In the genomic region with DNA sequence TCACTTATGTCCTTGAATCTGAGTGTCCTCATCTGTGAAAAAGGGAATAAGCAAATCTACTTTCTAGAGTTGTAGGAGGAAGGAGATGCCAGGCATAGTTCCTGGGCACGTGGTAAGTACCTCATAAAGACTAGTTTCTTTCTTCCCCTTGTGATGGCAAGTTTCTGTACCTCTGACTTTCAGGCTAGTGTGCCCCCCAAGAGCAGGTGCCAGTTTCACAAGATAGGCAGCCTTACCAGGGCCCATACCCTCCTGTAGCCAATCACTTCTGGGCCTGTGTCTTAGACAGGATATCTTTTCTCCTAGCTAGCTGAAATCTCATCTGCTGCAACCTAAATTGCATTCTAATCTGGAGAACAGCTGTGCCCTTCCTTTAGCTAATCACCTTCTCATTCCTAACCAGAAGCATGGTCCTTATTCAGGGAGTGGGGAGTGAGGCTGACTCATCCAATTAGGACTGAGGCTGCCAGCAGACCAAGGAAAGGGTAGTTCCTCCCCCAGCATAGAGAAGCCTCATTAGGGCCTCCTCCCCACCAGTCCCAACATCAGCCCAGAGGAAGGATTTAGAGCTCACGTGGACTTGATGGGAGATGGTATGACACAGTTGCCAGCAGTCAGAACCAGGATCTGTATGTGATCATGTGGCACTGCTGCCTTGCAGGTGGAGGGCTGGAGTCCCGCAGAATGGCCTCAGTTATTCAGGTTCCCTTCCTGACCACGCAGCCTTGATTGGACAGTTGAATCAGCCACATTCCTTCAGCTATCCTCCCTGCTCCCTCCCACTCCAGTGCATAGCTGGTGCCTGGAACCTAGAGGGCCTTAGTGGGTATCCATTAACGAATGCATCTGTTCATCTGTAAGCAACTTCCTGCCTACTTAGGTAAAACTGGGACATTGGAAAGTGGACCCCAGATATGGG, we compare ENCODE assay signal across 19 cellular contexts. TPM values are rescaled to one million over a fixed set of nuclear protein-coding genes. Genes with fewer than 3 reads are reported as not detected.
DNase-seq lines count a peak whose midpoint lies in the region; ATAC-seq and TF ChIP-seq lines count a peak whose summit lies in the region.
"Had no signal": no experiment of that assay in that cellular context is flagged by ENCODE, and none has a peak within 500 bp of the region (broad histone marks: within the 10 kb centered on the region; RNA-seq: fewer than 3 reads in every experiment).

No MANE protein-coding gene starts in this region.

- TF ChIP-seq CTCF in A673 (conservative IDR thresholded peaks at IDR 0.05; ENCODE audit: low read depth, low read length), result no peak
- TF ChIP-seq CTCF in HEK293 (tag by site-specific recombination; IDR thresholded peaks at IDR 0.05), result no peak

- intact Hi-C loops in A673 (cut with micrococcal nuclease; ENCODE audit: unreplicated experiment), result no loop called here
- intact Hi-C loops in left ventricle myocardium superior (cut with micrococcal nuclease), result no loop called here

- H3K4me3 ChIP-seq in A673 (ENCODE audit: low read depth, low read length, poor library complexity, severe bottlenecking), result no peak overlapping the region
- H3K4me3 ChIP-seq in HEK293 (ENCODE audit: low read depth, low read length), result no peak overlapping the region
- no peak overlapping the region for H3K4me3 ChIP-seq in SJCRH30
- H3K4me3 ChIP-seq: adrenal gland had no signal

- no peaks in the 10 kb centered on the region for H3K9me3 ChIP-seq in A673 (ENCODE audit: low read depth, low read length, poor library complexity, severe bottlenecking)
- no peaks in the 10 kb centered on the region for H3K9me3 ChIP-seq in HEK293 (ENCODE audit: control insufficient read depth, insufficient read depth, low read depth, low read length)
- no peaks in the 10 kb centered on the region for H3K9me3 ChIP-seq in SJCRH30 (replicated peaks)
- H3K9me3 ChIP-seq: adrenal gland had no signal

- H3K27me3 ChIP-seq in A673 (replicated peaks; ENCODE audit: insufficient read depth, low read depth, low read length, poor library complexity) (peaks cover 12% of the 10 kb centered on the region), SJCRH30 (0 out of 2 replicates have a peak, but pooled peaks cover 2% of the 10 kb centered on the region)

- POLR2A ChIA-PET in A673 (lab: Charles Lee; ENCODE audit: low non-redundant PET), result interaction anchor here (0.5 kb wide), 1 partner anchor 284 kb away, joined by 3 read pairs; no protein-coding TSS in a partner anchor
- POLR2A ChIA-PET in HEK293 (lab: Yijun Ruan, JAX), result interaction anchor here (1.4 kb wide), 1 partner anchor 283 kb away, joined by 3 read pairs; the partner anchor contains the start of gene ELK4

- no peak for ATAC-seq in left ventricle myocardium superior
- ATAC-seq: activated T-helper 17 cell treated with anti-CD3 and anti-CD28 coated beads, Interleukin-2, amount 50 U/mL, for 72 hours; stimulated activated naive CD8-positive, alpha-beta T cell treated with anti-CD3 and anti-CD28 coated beads, Interleukin-15, Interleukin-2, amounts not matched to agents 100 U/mL and 50 U/mL, for 24 hours; T-cell had no signal

- DNase-seq in A673 (ENCODE audit: low spot score) (peak; percentile 73), SJCRH30 (peak; percentile 70 to 88), left kidney (ENCODE audit: low read depth, low spot score) (peak; percentile 41), EL (no peak), left ventricle myocardium superior (no peak), ureter (ENCODE audit: low spot score) (no peak), Ammon's horn (ENCODE audit: low spot score) (no peak)
- DNase-seq: ACHN; activated CD4-positive, CD25-positive, alpha-beta regulatory T cell; adrenal gland; cerebellar nuclear complex; NCI-H2081; NCI-H748 treated with DMSO at 0.1 percent for 48 hours; stimulated activated naive CD8-positive, alpha-beta T cell treated with anti-CD3 and anti-CD28 coated beads, Interleukin-15, Interleukin-2, amounts not matched to agents 100 U/mL and 50 U/mL, for 24 hours; T-cell had no signal

- H3K4me1 ChIP-seq in A673 (ENCODE audit: insufficient read depth, low read length, poor library complexity, severe bottlenecking) (peaks cover 9% of the 10 kb centered on the region), HEK293 (ENCODE audit: control insufficient read depth, insufficient read depth, low read length) (peaks cover 5% of the 10 kb centered on the region; the same call in 1 of the 2 replicates), SJCRH30 (peaks cover 25% of the 10 kb centered on the region)

- H3K36me3 ChIP-seq in A673 (ENCODE audit: insufficient read depth, low read length, poor library complexity, severe bottlenecking) (no peaks in the 10 kb centered on the region), HEK293 (ENCODE audit: control insufficient read depth in 2 of 2, insufficient read depth in 1 of 2, low read length in 2 of 2) (no peaks in the 10 kb centered on the region), SJCRH30 (no peaks in the 10 kb centered on the region)
- H3K36me3 ChIP-seq: adrenal gland had no signal

- H3K27ac ChIP-seq in A673 (ENCODE audit: low read depth, low read length, poor library complexity, severe bottlenecking), result no peak overlapping the region
- H3K27ac ChIP-seq in HEK293 (ENCODE audit: extremely low read depth, low read depth, low read length), result no peak overlapping the region
- 0 out of 2 replicates have a peak overlapping the region, but pooled peaks have one; percentile 1 for H3K27ac ChIP-seq in SJCRH30
- H3K27ac ChIP-seq: adrenal gland had no signal

- CTCF ChIA-PET in A673 (lab: Charles Lee), result interaction anchor here (0.5 to 1.6 kb wide), 3 partner anchors 24 to 136 kb away, joined by 3 to 8 read pairs (median 5); no protein-coding TSS in a partner anchor
- CTCF ChIA-PET in HEK293 (lab: Yijun Ruan, JAX), result interaction anchor here (0.6 to 4.3 kb wide), 13 partner anchors 13 to 576 kb away, joined by 3 to 62 read pairs (median 3); no protein-coding TSS in a partner anchor

- BruUV-seq in A673 (replicated peaks; lab: Mats Ljungman, UMichigan), result no TSS peak

TF ChIP-seq in HEK293, 187 proteins besides CTCF, POLR2A, EP300 and RAD21 (continues in another document):
- TF ChIP-seq ZFHX2 (tag by site-specific recombination; conservative IDR thresholded peaks at IDR 0.05) (peak; percentile 10; the same call in 1 of the 2 replicates), YY1 (tag by site-specific recombination; IDR thresholded peaks at IDR 0.05) (no peak), IKZF3 (tag by site-specific recombination; IDR thresholded peaks at IDR 0.05) (0 out of 2 replicates have a peak, but pooled peaks have one; percentile 23), ZNF398 (tag by site-specific recombination; IDR thresholded peaks at IDR 0.05) (peak; percentile 71), ZNF585B (tag by site-specific recombination; IDR thresholded peaks at IDR 0.05) (no peak), HIC1 (tag by site-specific recombination; IDR thresholded peaks at IDR 0.05) (no peak), ZNF610 (tag by site-specific recombination; IDR thresholded peaks at IDR 0.05; ENCODE audit: borderline replicate concordance) (no peak), ZNF341 (tag by site-specific recombination; IDR thresholded peaks at IDR 0.05; ENCODE audit: low read depth) (peak; percentile 65), ZNF132 (tag by site-specific recombination; IDR thresholded peaks at IDR 0.05; ENCODE audit: borderline replicate concordance) (no peak), ZNF629 (tag by site-specific recombination; IDR thresholded peaks at IDR 0.05) (peak; percentile 35; the same call in 1 of the 2 replicates)
- TF ChIP-seq, protein P1, sequence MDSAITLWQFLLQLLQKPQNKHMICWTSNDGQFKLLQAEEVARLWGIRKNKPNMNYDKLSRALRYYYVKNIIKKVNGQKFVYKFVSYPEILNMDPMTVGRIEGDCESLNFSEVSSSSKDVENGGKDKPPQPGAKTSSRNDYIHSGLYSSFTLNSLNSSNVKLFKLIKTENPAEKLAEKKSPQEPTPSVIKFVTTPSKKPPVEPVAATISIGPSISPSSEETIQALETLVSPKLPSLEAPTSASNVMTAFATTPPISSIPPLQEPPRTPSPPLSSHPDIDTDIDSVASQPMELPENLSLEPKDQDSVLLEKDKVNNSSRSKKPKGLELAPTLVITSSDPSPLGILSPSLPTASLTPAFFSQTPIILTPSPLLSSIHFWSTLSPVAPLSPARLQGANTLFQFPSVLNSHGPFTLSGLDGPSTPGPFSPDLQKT (IDR thresholded peaks at IDR 0.05; ENCODE audit: borderline replicate concordance, low read depth, low read length), result no peak

RNA-seq across cellular contexts. Expression of gene KLHDC8A, which starts 7.9 kb away (rescaled TPM):
- total RNA-seq in A673 (2021) (0.39 TPM in 1 of 2 replicates, not detected in the other), left ventricle myocardium superior (not detected), ureter (not detected)
- total RNA-seq in SJCRH30 (2014; rRNA removed; shearing (Covaris generic)), result not detected in 2 replicates
- total RNA-seq: activated CD8-positive, alpha-beta memory T cell treated with anti-CD3 and anti-CD28 coated beads for 36 hours; activated T-helper 17 cell treated with anti-CD3 and anti-CD28 coated beads, Interleukin-2, amount 50 U/mL, for 72 hours; myocyte had no signal

RNA-seq across cellular contexts. Expression of gene NUAK2, which starts 27.3 kb away (rescaled TPM):
- total RNA-seq in A673 (2021) (0.45 and 0.83 TPM in 2 replicates), left ventricle myocardium superior (1.5 TPM), ureter (0.96 TPM)
- total RNA-seq in SJCRH30 (2014; rRNA removed; shearing (Covaris generic)), result 2.1 and 2.2 TPM in 2 replicates

Comparison
In these comparisons a context has a peak if more than half of its experiments do, and no peak if none do; other contexts are left out.
1. DNase-seq: peak in A673 (single experiment), SJCRH30 (2 of 2) and left kidney (single experiment); none in EL (single experiment), left ventricle myocardium superior (single experiment), ureter (single experiment) and Ammon's horn (single experiment).